In the genomic region with DNA sequence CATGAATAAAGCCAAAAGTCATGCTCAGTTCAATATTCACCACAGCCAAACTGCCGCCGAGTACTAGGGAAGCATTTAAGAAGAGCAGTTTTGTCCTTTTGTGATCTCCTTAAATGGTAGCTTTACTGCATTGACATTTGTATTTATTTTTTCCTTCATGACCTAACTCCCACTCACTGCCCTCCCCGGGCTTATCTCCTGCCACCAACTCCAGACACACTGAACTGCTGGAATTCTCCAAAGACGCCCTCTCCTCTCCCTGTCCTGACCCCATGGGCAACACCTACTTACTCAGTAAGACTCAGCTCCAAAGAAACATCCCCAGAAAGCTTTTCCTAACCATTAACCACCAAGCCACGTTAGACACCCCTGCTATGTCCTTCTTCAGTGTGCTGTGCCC, we compare ENCODE assay signal across 25 cellular contexts. TPM values are rescaled to one million over a fixed set of nuclear protein-coding genes. Genes with fewer than 3 reads are reported as not detected.
"Had no signal": no experiment of that assay in that cellular context is flagged by ENCODE, and none has a peak within 500 bp of the region (broad histone marks: within the 10 kb centered on the region; RNA-seq: fewer than 3 reads in every experiment).

No MANE protein-coding gene starts in this region.

- H3K9ac ChIP-seq: SK-N-SH had no signal

- H3K4me1 ChIP-seq: breast epithelium had no signal

- H3K36me3 Mint-ChIP-seq: activated naive CD8-positive, alpha-beta T cell treated with anti-CD3 and anti-CD28 coated beads for 36 hours; IgD-negative memory B cell had no signal

- H3K27ac Mint-ChIP-seq: activated CD8-positive, alpha-beta T cell treated with anti-CD3 and anti-CD28 coated beads for 36 hours; activated naive CD8-positive, alpha-beta T cell treated with anti-CD3 and anti-CD28 coated beads for 36 hours; IgD-negative memory B cell had no signal

- ATAC-seq: activated CD4-positive, CD25-positive, alpha-beta regulatory T cell treated with anti-CD3 and anti-CD28 coated beads, Interleukin-2, amount 50 U/mL, for 24 hours; activated CD8-positive, alpha-beta T cell treated with anti-CD3 and anti-CD28 coated beads for 36 hours had no signal

- H3K4me1 Mint-ChIP-seq: activated naive CD8-positive, alpha-beta T cell treated with anti-CD3 and anti-CD28 coated beads for 36 hours; IgD-negative memory B cell had no signal

- H3K27ac ChIP-seq: breast epithelium, Peyer's patch, RWPE1, SJCRH30 had no signal

- H3K4me2 ChIP-seq: SK-N-SH had no signal

- DNase-seq: activated CD4-positive, alpha-beta T cell treated with anti-CD3 and anti-CD28 coated beads for 4 hours; activated CD8-positive, alpha-beta memory T cell treated with anti-CD3 and anti-CD28 coated beads, Interleukin-2, amount 50 U/mL, for 4 hours; activated CD8-positive, alpha-beta T cell treated with anti-CD3 and anti-CD28 coated beads for 36 hours; activated naive CD8-positive, alpha-beta T cell treated with anti-CD3 and anti-CD28 coated beads for 36 hours; caudate nucleus; Karpas-422; MM.1S; NCI-H1092; NCI-H1417; NCI-H1930; NCI-H2171; NCI-H2227 treated with DMSO at 0.1 percent for 48 hours; NCI-H526; NCI-H82; Peyer's patch; Right ventricle myocardium superior; SJCRH30; SK-N-SH; T-helper 1 cell had no signal

- H3K36me3 ChIP-seq: breast epithelium, Peyer's patch, SJCRH30 had no signal

- H3K4me3 Mint-ChIP-seq: activated CD8-positive, alpha-beta T cell treated with anti-CD3 and anti-CD28 coated beads for 36 hours; activated naive CD8-positive, alpha-beta T cell treated with anti-CD3 and anti-CD28 coated beads for 36 hours; IgD-negative memory B cell had no signal

- H3K9me3 ChIP-seq: breast epithelium, Peyer's patch, SJCRH30, SK-N-SH had no signal

- H3K4me3 ChIP-seq: breast epithelium, Peyer's patch, SJCRH30 had no signal

- H3K9me2 ChIP-seq: SK-N-SH had no signal

- H3K9me3 Mint-ChIP-seq: activated CD8-positive, alpha-beta T cell treated with anti-CD3 and anti-CD28 coated beads for 36 hours; activated naive CD8-positive, alpha-beta T cell treated with anti-CD3 and anti-CD28 coated beads for 36 hours; IgD-negative memory B cell had no signal

- H3K27me3 ChIP-seq: breast epithelium, Peyer's patch, SJCRH30 had no signal

RNA-seq across cellular contexts. Expression of a gene that starts 48.5 kb away (rescaled TPM):
- total RNA-seq: OCI-LY7; T-helper 2 cell treated with Interferon-gamma antibody and Interleukin-4, amounts not matched to agents 100 ng/mL and 5 ng/mL, for 36 hours had no signal
- polyA plus RNA-seq: IgD-negative memory B cell had no signal
